ENCODE assay signal across 1 cellular context in genomic region chr1:14961661-14962267, GRCh38.
TF ChIP-seq lines count a peak whose summit lies in the region.

No MANE protein-coding gene starts in this region.

TF ChIP-seq in K562, 482 proteins besides CTCF, POLR2A, EP300 and RAD21 (continued from another document):
- no peak for TF ChIP-seq ZNF592 (IDR thresholded peaks at IDR 0.05)
- TF ChIP-seq TOE1 (IDR thresholded peaks at IDR 0.05; ENCODE audit: borderline replicate concordance): peak; percentile 96
- TF ChIP-seq TOE1 (CRISPR knock-in tag; IDR thresholded peaks at IDR 0.05; ENCODE audit: borderline replicate concordance, low read depth): no peak
- no peak for TF ChIP-seq HIVEP1 (CRISPR knock-in tag; IDR thresholded peaks at IDR 0.05)
- TF ChIP-seq SP1 (CRISPR knock-in tag; IDR thresholded peaks at IDR 0.05): no peak
- no peak for TF ChIP-seq E4F1 (CRISPR knock-in tag; IDR thresholded peaks at IDR 0.05; ENCODE audit: borderline replicate concordance)
- no peak for TF ChIP-seq ZNF589 (CRISPR knock-in tag; IDR thresholded peaks at IDR 0.05; ENCODE audit: low read depth)
- no peak for TF ChIP-seq CREB1 (IDR thresholded peaks at IDR 0.05)
- TF ChIP-seq CREB1 (CRISPR knock-in tag; IDR thresholded peaks at IDR 0.05): no peak
- TF ChIP-seq ZNF232 (CRISPR knock-in tag; IDR thresholded peaks at IDR 0.05): no peak
- TF ChIP-seq TARDBP (IDR thresholded peaks at IDR 0.05): no peak
- no peak for TF ChIP-seq FIP1L1 (IDR thresholded peaks at IDR 0.05; ENCODE audit: low read depth, low read length, poor library complexity, severe bottlenecking)
- TF ChIP-seq RHOXF2B (CRISPR knock-in tag; conservative IDR thresholded peaks at IDR 0.05): no peak
- TF ChIP-seq TBL1XR1 (IDR thresholded peaks at IDR 0.05; ENCODE audit: low read length in 2 of 2): no peak
- TF ChIP-seq TFAM (CRISPR knock-in tag; conservative IDR thresholded peaks at IDR 0.05): no peak
- TF ChIP-seq PHF20 (IDR thresholded peaks at IDR 0.05; ENCODE audit: partially characterized antibody): no peak
- no peak for TF ChIP-seq HNRNPLL (IDR thresholded peaks at IDR 0.05; ENCODE audit: low read depth, low read length, poor library complexity, severe bottlenecking)
- no peak for TF ChIP-seq POLR2G (IDR thresholded peaks at IDR 0.05; ENCODE audit: low read depth, low read length)
- no peak for TF ChIP-seq FOXP4 (CRISPR knock-in tag; IDR thresholded peaks at IDR 0.05; ENCODE audit: borderline replicate concordance)
- peak; percentile 43; the same call in 1 of the 2 replicates for TF ChIP-seq CREB3L1 (IDR thresholded peaks at IDR 0.05; ENCODE audit: borderline replicate concordance, low read depth)
